Comparison of ENCODE assay signal across 8 cellular contexts in genomic region chr1:175887981-175888428, GRCh38.
DNase-seq lines count a peak whose midpoint lies in the region; ATAC-seq, FAIRE-seq and TF ChIP-seq lines count a peak whose summit lies in the region.

No MANE protein-coding gene starts in this region.

- no peak overlapping the region for H3K27ac Mint-ChIP-seq in Calu3 (ENCODE audit: unreplicated experiment)

- ATAC-seq in GM19023 (IDR thresholded peaks at IDR 0.05; ENCODE audit: unreplicated experiment) (peak; percentile 86), HG03342 (IDR thresholded peaks at IDR 0.05; ENCODE audit: unreplicated experiment) (peak; percentile 74), K562 (peak; percentile 99)

- in situ Hi-C loops in K562 (cut with MboI): no loop called here

- H2AFZ ChIP-seq in K562 (ENCODE audit: low read depth, low read length): peak overlapping the region; percentile 3; the same call in 1 of the 2 replicates

- H3K36me3 Mint-ChIP-seq in Calu3 (ENCODE audit: insufficient read depth, unreplicated experiment): no peaks in the 10 kb centered on the region

- H3K27ac ChIP-seq in K562 (ENCODE audit: extremely low read depth, low read depth, low read length): no peak overlapping the region

- no peak overlapping the region for H3K4me3 ChIP-seq in K562

- no peaks in the 10 kb centered on the region for H3K9me3 Mint-ChIP-seq in Calu3 (ENCODE audit: low read depth, unreplicated experiment)

- H3K4me2 ChIP-seq in K562 (ENCODE audit: insufficient read depth, low read length): no peak overlapping the region

- no peak for TF ChIP-seq POLR2A in K562 (conservative IDR thresholded peaks at IDR 0.05)

- no peaks in the 10 kb centered on the region; the same call in 1 of the 2 replicates for H4K20me1 ChIP-seq in K562 (replicated peaks; ENCODE audit: control insufficient read depth, insufficient read depth, low read length)

- intact Hi-C loops in Calu3 (cut with micrococcal nuclease; ENCODE audit: unreplicated experiment) (loop anchor here (10.0 kb wide), 1 partner anchor 513 kb away; no protein-coding TSS in a partner anchor), K562 (cut with micrococcal nuclease) (loop anchor here (2.0 to 10.0 kb wide), 3 partner anchors 185 to 511 kb away; no protein-coding TSS in a partner anchor)

- no peaks in the 10 kb centered on the region for H3K9me1 ChIP-seq in K562 (ENCODE audit: control insufficient read depth, insufficient read depth, low read length)

- no peaks in the 10 kb centered on the region for H3K9me3 ChIP-seq in K562 (replicated peaks; ENCODE audit: control insufficient read depth, insufficient read depth, low read depth, low read length)

- CTCF ChIA-PET in Calu3 (lab: Charles Lee): interaction anchor here (1.3 kb wide), 1 partner anchor 12 kb away, joined by 3 read pairs; no protein-coding TSS in a partner anchor
- CTCF ChIA-PET in K562 (lab: Yijun Ruan, JAX; ENCODE audit: low intra/inter-chr PET ratio): interaction anchor here (1.0 kb wide), 1 partner anchor 511 kb away, joined by 3 read pairs; no protein-coding TSS in a partner anchor

- TF ChIP-seq EP300 in K562 (IDR thresholded peaks at IDR 0.05; ENCODE audit: low read length): no peak

- H3K27me3 Mint-ChIP-seq in Calu3 (ENCODE audit: unreplicated experiment): no peaks in the 10 kb centered on the region

- no peak overlapping the region for H3K4me3 Mint-ChIP-seq in Calu3 (ENCODE audit: low read depth, unreplicated experiment)

- whole genome bisulfite sequencing in K562 (ENCODE audit: insufficient coverage, low coverage, missing lambda C conversion rate): 13% methylated on average over 17 of the region's 17 CpGs

- H3K79me2 ChIP-seq in K562 (ENCODE audit: control insufficient read depth, insufficient read depth, low read length): no peaks in the 10 kb centered on the region

- no TSS peak for BruUV-seq in Calu3 (replicated peaks; lab: Mats Ljungman, UMichigan)
- BruUV-seq in K562 (replicated peaks; lab: Mats Ljungman, UMichigan): no TSS peak

- TF ChIP-seq CTCF in Calu3 (IDR thresholded peaks at IDR 0.05; ENCODE audit: unreplicated experiment) (peak; percentile 69), K562 (IDR thresholded peaks at IDR 0.05 in 2 of 3, conservative IDR thresholded peaks at IDR 0.05 in 1 of 3; ENCODE audit: insufficient read depth in 2 of 3, low read depth in 1 of 3, low read length in 3 of 3) (peak; percentile 82 to 93 (median 83))

- H3K27me3 ChIP-seq in K562 (ENCODE audit: control insufficient read depth in 2 of 2, insufficient read depth in 2 of 2, low read length in 2 of 2): peaks cover 15 to 61% of the 10 kb centered on the region in 2 experiments; a peak in 4 of 5 replicates

- no peak overlapping the region for H3K9ac ChIP-seq in K562 (ENCODE audit: insufficient read depth in 1 of 2, low read depth in 2 of 2, low read length in 2 of 2)

- TF ChIP-seq RAD21 in K562 (CRISPR knock-in tag; conservative IDR thresholded peaks at IDR 0.05 in 1 of 2, IDR thresholded peaks at IDR 0.05 in 1 of 2): peak; percentile 59 to 69

- no peaks in the 10 kb centered on the region for H3K4me1 Mint-ChIP-seq in Calu3 (ENCODE audit: low read depth, unreplicated experiment)

- H3K4me1 ChIP-seq in K562 (replicated peaks in 1 of 2; ENCODE audit: control insufficient read depth in 2 of 2, insufficient read depth in 2 of 2, low read length in 2 of 2): peaks cover 4 to 10% of the 10 kb centered on the region in 2 experiments; a peak in 4 of 5 replicates

- FAIRE-seq in K562 (lab: Jason Lieb, UNC): peak; percentile 87

- DNase-seq in Calu3 (peak; percentile 62), NCI-H69 (lab: John Stamatoyannopoulos, UW) (peak; percentile 64), K562 (ENCODE audit: extremely low read depth in 1 of 4, low spot score in 3 of 4) (peak; percentile 74 to 83 (median 82)), iPS DF 4.7 (ENCODE audit: extremely low read depth, low spot score) (peak; percentile 78), smooth muscle cell of the brain vasculature (ENCODE audit: low read depth, low spot score) (peak; percentile 18), GF-D8 (lab: John Stamatoyannopoulos, UW) (no peak)

- POLR2A ChIA-PET in K562 (lab: Yijun Ruan, JAX): interaction anchor here (0.6 to 1.0 kb wide), 3 partner anchors 10 to 321 kb away, joined by 3 read pairs; no protein-coding TSS in a partner anchor

- H3K36me3 ChIP-seq in K562 (ENCODE audit: control insufficient read depth, insufficient read depth, low read length): no peaks in the 10 kb centered on the region

TF ChIP-seq in K562, 482 proteins besides CTCF, POLR2A, EP300 and RAD21:
- TF ChIP-seq NCOA1 (IDR thresholded peaks at IDR 0.05; ENCODE audit: low read depth): no peak
- TF ChIP-seq CREM (IDR thresholded peaks at IDR 0.05; ENCODE audit: low read depth): peak; percentile 22; the same call in 1 of the 2 replicates
- peak; percentile 22 to 46; a peak in 2 of 4 replicates for TF ChIP-seq NRF1 (conservative IDR thresholded peaks at IDR 0.05 in 1 of 2, IDR thresholded peaks at IDR 0.05 in 1 of 2)
- TF ChIP-seq DEAF1 (CRISPR knock-in tag; IDR thresholded peaks at IDR 0.05): peak; percentile 34; the same call in 1 of the 2 replicates
- no peak for TF ChIP-seq SP2 (IDR thresholded peaks at IDR 0.05; ENCODE audit: extremely low read depth, low read depth, low read length, poor library complexity, severe bottlenecking)
- 0 out of 2 replicates have a peak, but pooled peaks have one; percentile 21 for TF ChIP-seq RB1 (IDR thresholded peaks at IDR 0.05; ENCODE audit: low read depth)
- TF ChIP-seq ZKSCAN3 (CRISPR knock-in tag; IDR thresholded peaks at IDR 0.05): peak; percentile 72; the same call in 1 of the 2 replicates
- 0 out of 2 replicates have a peak, but pooled peaks have one; percentile 26 for TF ChIP-seq XRCC5 (IDR thresholded peaks at IDR 0.05; ENCODE audit: low read depth, low read length)
- TF ChIP-seq SMC3 (conservative IDR thresholded peaks at IDR 0.05; ENCODE audit: insufficient read depth, low read depth, low read length): peak; percentile 46
